ENCODE assay signal across 26 cellular contexts in genomic region chr11:117871160-117871559, GRCh38. TPM values are rescaled to one million over a fixed set of nuclear protein-coding genes. Genes with fewer than 3 reads are reported as not detected.
"Had no signal": no experiment of that assay in that cellular context is flagged by ENCODE, and none has a peak within 500 bp of the region (broad histone marks: within the 10 kb centered on the region; RNA-seq: fewer than 3 reads in every experiment).

No MANE protein-coding gene starts in this region.

- H3K9me3 ChIP-seq: tibial nerve had no signal

- H2AFZ ChIP-seq: hepatocyte had no signal

- DNase-seq: activated CD4-positive, alpha-beta T cell treated with anti-CD3 and anti-CD28 coated beads for 1 hour; activated naive CD4-positive, alpha-beta T cell treated with anti-CD3 and anti-CD28 coated beads for 36 hours; activated naive CD8-positive, alpha-beta T cell treated with anti-CD3 and anti-CD28 coated beads, Interleukin-2, amount 10 ng/mL, durations not matched to agents 7 days and 5 days; activated T-cell treated with anti-CD3 and anti-CD28 coated beads, Interleukin-2, amount 50 U/mL, for 1 hour; amniotic stem cell; effector CD8-positive, alpha-beta T cell; erythroblast; foreskin fibroblast; immature natural killer cell; kidney glomerular epithelial cell; left ventricle myocardium superior; nephron progenitor cell; occipital lobe; stimulated activated CD4-positive, alpha-beta T cell treated with anti-CD3 and anti-CD28 coated beads, Interleukin-2, amount 100 ng/mL, for 48 hours; stimulated activated CD8-positive, alpha-beta memory T cell treated with anti-CD3 and anti-CD28 coated beads, Interleukin-4, amount 100 ng/mL, for 48 hours; stimulated activated naive CD4-positive, alpha-beta T cell treated with Interleukin-2 at 50 U/mL for 16 hours; T-helper 1 cell had no signal

- H3K36me3 ChIP-seq: cardiac muscle cell, tibial nerve had no signal

- H3K4me3 Mint-ChIP-seq: activated naive CD4-positive, alpha-beta T cell treated with anti-CD3 and anti-CD28 coated beads for 36 hours; activated naive CD8-positive, alpha-beta T cell treated with anti-CD3 and anti-CD28 coated beads, Interleukin-2, amount 10 ng/mL, durations not matched to agents 7 days and 5 days; activated T-helper 17 cell treated with anti-CD3 and anti-CD28 coated beads, Interleukin-2, amount 50 U/mL, for 72 hours; dendritic cell treated with granulocyte-macrophage colony-stimulating factor and Interleukin-4, amounts not matched to agents 40 ng/mL and 50 ng/mL, for 4 days; immature natural killer cell had no signal

- H3K36me3 Mint-ChIP-seq: activated naive CD8-positive, alpha-beta T cell treated with anti-CD3 and anti-CD28 coated beads, Interleukin-2, amount 10 ng/mL, durations not matched to agents 7 days and 5 days; immature natural killer cell had no signal

- H3K9me3 Mint-ChIP-seq: activated naive CD4-positive, alpha-beta T cell treated with anti-CD3 and anti-CD28 coated beads for 36 hours; activated naive CD8-positive, alpha-beta T cell treated with anti-CD3 and anti-CD28 coated beads, Interleukin-2, amount 10 ng/mL, durations not matched to agents 7 days and 5 days; activated T-helper 17 cell treated with anti-CD3 and anti-CD28 coated beads, Interleukin-2, amount 50 U/mL, for 72 hours; dendritic cell treated with granulocyte-macrophage colony-stimulating factor and Interleukin-4, amounts not matched to agents 40 ng/mL and 50 ng/mL, for 4 days; immature natural killer cell; nephron progenitor cell had no signal

- H3K4me3 ChIP-seq: cardiac muscle cell, hepatocyte, tibial nerve had no signal

- H3K27ac ChIP-seq: hepatocyte had no signal

- H3K27ac Mint-ChIP-seq: activated naive CD4-positive, alpha-beta T cell treated with anti-CD3 and anti-CD28 coated beads for 36 hours; activated naive CD8-positive, alpha-beta T cell treated with anti-CD3 and anti-CD28 coated beads, Interleukin-2, amount 10 ng/mL, durations not matched to agents 7 days and 5 days; activated T-helper 17 cell treated with anti-CD3 and anti-CD28 coated beads, Interleukin-2, amount 50 U/mL, for 72 hours; dendritic cell treated with granulocyte-macrophage colony-stimulating factor and Interleukin-4, amounts not matched to agents 40 ng/mL and 50 ng/mL, for 4 days; immature natural killer cell; nephron progenitor cell had no signal

- H3K79me2 ChIP-seq: hepatocyte had no signal

- H3K27me3 ChIP-seq: cardiac muscle cell had no signal

RNA-seq across cellular contexts. Expression of gene FXYD6, which starts 5.3 kb away (rescaled TPM):
- total RNA-seq: activated naive CD4-positive, alpha-beta T cell treated with anti-CD3 and anti-CD28 coated beads for 36 hours had no signal
- polyA plus RNA-seq: immature natural killer cell had no signal

RNA-seq across cellular contexts. Expression of gene FXYD2, which starts 46.6 kb away (rescaled TPM):
- total RNA-seq: chondrocyte, myocyte had no signal

RNA-seq across cellular contexts. Expression of gene TMPRSS13, which starts 58.0 kb away (rescaled TPM):
- total RNA-seq: chondrocyte, fibroblast of lung, myocyte, renal cortical epithelial cell had no signal
- polyA plus RNA-seq: fibroblast of lung had no signal
